24 cellular contexts compared by ENCODE assay signal in genomic region chr4:5925419-5926187, GRCh38. TPM values are rescaled to one million over a fixed set of nuclear protein-coding genes. Genes with fewer than 3 reads are reported as not detected.
DNase-seq lines count a peak whose midpoint lies in the region; ATAC-seq and TF ChIP-seq lines count a peak whose summit lies in the region.
"Had no signal": no experiment of that assay in that cellular context is flagged by ENCODE, and none has a peak within 500 bp of the region (broad histone marks: within the 10 kb centered on the region; RNA-seq: fewer than 3 reads in every experiment).

No MANE protein-coding gene starts in this region.

- H3K56ac ChIP-seq in H9 (ENCODE audit: insufficient read length, low read depth, low read length), result no peak overlapping the region

- H3K18ac ChIP-seq in H9 (ENCODE audit: insufficient read length, low read depth, low read length), result peak overlapping the region; percentile 19

- H3K9me3 ChIP-seq in H9 (ENCODE audit: control insufficient read depth, low read depth, low read length) (no peaks in the 10 kb centered on the region), endodermal cell (ENCODE audit: control insufficient read depth, low read length) (no peaks in the 10 kb centered on the region)
- H3K9me3 ChIP-seq in naive thymus-derived CD4-positive, alpha-beta T cell (ENCODE audit: control insufficient read depth in 2 of 3, low read length in 3 of 3), result peaks cover 0 to 3% (median 0%) of the 10 kb centered on the region in 3 experiments
- H3K9me3 ChIP-seq: A549, SJSA1 had no signal

- H3K4me1 Mint-ChIP-seq in H9 (peaks cover 17 to 20% of the 10 kb centered on the region in 2 experiments), endodermal cell (peaks cover 15% of the 10 kb centered on the region)
- peaks cover 0 to 3% (median 0%) of the 10 kb centered on the region in 7 donors for H3K4me1 Mint-ChIP-seq in naive thymus-derived CD4-positive, alpha-beta T cell
- H3K4me1 Mint-ChIP-seq: IgD-negative memory B cell had no signal

- CTCF ChIA-PET in naive thymus-derived CD4-positive, alpha-beta T cell (lab: Charles Lee), result no interaction called here

- H3K4me3 ChIP-seq in endodermal cell (ENCODE audit: low read length), result no peak overlapping the region
- no peak overlapping the region for H3K4me3 ChIP-seq in naive thymus-derived CD4-positive, alpha-beta T cell (ENCODE audit: low read length)
- H3K4me3 ChIP-seq: A549, GM23248, SJSA1 had no signal

- H3K36me3 Mint-ChIP-seq in H9 (ENCODE audit: insufficient read depth in 1 of 3, low read depth in 3 of 3), result no peaks in the 10 kb centered on the region
- no peaks in the 10 kb centered on the region for H3K36me3 Mint-ChIP-seq in endodermal cell (ENCODE audit: low read depth)
- no peaks in the 10 kb centered on the region for H3K36me3 Mint-ChIP-seq in naive thymus-derived CD4-positive, alpha-beta T cell
- H3K36me3 Mint-ChIP-seq: IgD-negative memory B cell had no signal

- H3T11ph ChIP-seq in H9 (ENCODE audit: low read length), result no peak overlapping the region

- H2BK120ac ChIP-seq in H9 (ENCODE audit: low read depth, low read length, poor library complexity, severe bottlenecking), result no peak overlapping the region

- H2BK12ac ChIP-seq in H9 (ENCODE audit: insufficient read length, low read depth, low read length), result no peak overlapping the region

- H3K79me2 ChIP-seq in H9 (ENCODE audit: insufficient read depth, low read length), result no peaks in the 10 kb centered on the region

- no peak overlapping the region for H4K91ac ChIP-seq in H9 (ENCODE audit: insufficient read length, low read depth, low read length)

- no peak overlapping the region for H2AK5ac ChIP-seq in H9 (ENCODE audit: insufficient read length, low read length)

- H3K27ac ChIP-seq in H9 (ENCODE audit: insufficient read length, low read depth, low read length), result no peak overlapping the region
- no peak overlapping the region for H3K27ac ChIP-seq in endodermal cell (ENCODE audit: low read depth, low read length)
- H3K27ac ChIP-seq in naive thymus-derived CD4-positive, alpha-beta T cell (ENCODE audit: low read depth, low read length), result no peak overlapping the region
- H3K27ac ChIP-seq: A549, GM23248, HL-60, SJSA1 had no signal

- peaks cover 4% of the 10 kb centered on the region; the same call in 1 of the 2 replicates for H3K4me1 ChIP-seq in H9 (ENCODE audit: insufficient read depth, low read length)
- H3K4me1 ChIP-seq in endodermal cell (ENCODE audit: control insufficient read depth, insufficient read depth, low read length), result no peaks in the 10 kb centered on the region
- no peaks in the 10 kb centered on the region for H3K4me1 ChIP-seq in naive thymus-derived CD4-positive, alpha-beta T cell (ENCODE audit: control insufficient read depth in 2 of 2, insufficient read depth in 2 of 2, low read length in 2 of 2)
- H3K4me1 ChIP-seq: A549, SJSA1 had no signal

- no peaks in the 10 kb centered on the region for H4K20me1 ChIP-seq in H9 (ENCODE audit: control insufficient read depth, insufficient read depth, insufficient read length)

- no peak overlapping the region for H3K23ac ChIP-seq in H9 (ENCODE audit: insufficient read length, low read depth, low read length)

- H4K8ac ChIP-seq in H9 (replicated peaks; ENCODE audit: insufficient read length, low read depth, low read length), result no peak overlapping the region

- no peak overlapping the region for H4K5ac ChIP-seq in H9 (ENCODE audit: insufficient read length, low read depth, low read length)

- WGBS in H9 (ENCODE audit: extremely low coverage, insufficient read length, low lambda C conversion rate), result no CpG with 5 or more reads among the region's 16 CpGs
- WGBS in endodermal cell (ENCODE audit: insufficient coverage in 1 of 2, insufficient read length in 1 of 2), 2 experiments, result 69 to 85% methylated on average over 11 to 16 of the region's 16 CpGs

- POLR2A ChIA-PET in naive thymus-derived CD4-positive, alpha-beta T cell (lab: Charles Lee), result no interaction called here

- H3K4ac ChIP-seq in H9 (ENCODE audit: low read depth, low read length), result no peak overlapping the region

- peaks cover 35% of the 10 kb centered on the region for H3K27me3 Mint-ChIP-seq in H9 (ENCODE audit: low read depth)
- peaks cover 4% of the 10 kb centered on the region for H3K27me3 Mint-ChIP-seq in endodermal cell (ENCODE audit: insufficient read depth)
- peaks cover 7 to 48% (median 10%) of the 10 kb centered on the region in 5 donors for H3K27me3 Mint-ChIP-seq in naive thymus-derived CD4-positive, alpha-beta T cell

- ATAC-seq in GM18502 (IDR thresholded peaks at IDR 0.05; ENCODE audit: poor library complexity, unreplicated experiment), result no peak
- no peak for ATAC-seq in naive thymus-derived CD4-positive, alpha-beta T cell
- ATAC-seq: A549, HCT116 had no signal

- H3K9me3 Mint-ChIP-seq in H9, result no peaks in the 10 kb centered on the region
- H3K9me3 Mint-ChIP-seq in endodermal cell, result no peaks in the 10 kb centered on the region
- H3K9me3 Mint-ChIP-seq in naive thymus-derived CD4-positive, alpha-beta T cell, result peaks cover 0 to 12% (median 2%) of the 10 kb centered on the region in 11 donors
- H3K9me3 Mint-ChIP-seq: IgD-negative memory B cell had no signal

- H3K9ac ChIP-seq in H9 (ENCODE audit: extremely low read depth, insufficient read length, low read length) (no peak overlapping the region), endodermal cell (ENCODE audit: extremely low read depth, low read length, poor library complexity, severe bottlenecking) (no peak overlapping the region)
- H3K9ac ChIP-seq: GM23248 had no signal

- no peaks in the 10 kb centered on the region for H3K36me3 ChIP-seq in endodermal cell (ENCODE audit: control insufficient read depth, insufficient read depth, low read length)
- H3K36me3 ChIP-seq in naive thymus-derived CD4-positive, alpha-beta T cell (ENCODE audit: control insufficient read depth in 2 of 3, insufficient read depth in 3 of 3, low read length in 3 of 3), result no peaks in the 10 kb centered on the region
- H3K36me3 ChIP-seq: SJSA1 had no signal

- TF ChIP-seq CTCF in H9 (conservative IDR thresholded peaks at IDR 0.05), result no peak
- TF ChIP-seq CTCF in endodermal cell (conservative IDR thresholded peaks at IDR 0.05), result no peak

- H3K4me3 Mint-ChIP-seq in H9 (no peak overlapping the region), endodermal cell (no peak overlapping the region)
- no peak overlapping the region for H3K4me3 Mint-ChIP-seq in naive thymus-derived CD4-positive, alpha-beta T cell

- H3K27ac Mint-ChIP-seq in H9 (no peak overlapping the region; a peak in 1 of 7 replicates), endodermal cell (no peak overlapping the region)
- no peak overlapping the region for H3K27ac Mint-ChIP-seq in naive thymus-derived CD4-positive, alpha-beta T cell
- H3K27ac Mint-ChIP-seq: IgD-negative memory B cell had no signal

- H3K23me2 ChIP-seq in H9 (ENCODE audit: insufficient read length, low read depth, low read length, poor library complexity, severe bottlenecking), result no peaks in the 10 kb centered on the region

- intact Hi-C loops in naive thymus-derived CD4-positive, alpha-beta T cell (cut with micrococcal nuclease), result no loop called here

- in situ Hi-C loops in ACHN (cut with HindIII; ENCODE audit: low pct_ligation_motif_present, low pct_unique_long_range_greater_than_20kb, low sequenced_read_pairs), result no loop called here

- no peaks in the 10 kb centered on the region for H3K79me1 ChIP-seq in H9 (ENCODE audit: insufficient read depth, low read depth, low read length, poor library complexity, severe bottlenecking)

- no peak overlapping the region for H2BK20ac ChIP-seq in H9 (ENCODE audit: low read depth, low read length, poor library complexity, severe bottlenecking)

- H2AFZ ChIP-seq in H9 (ENCODE audit: low read length), result no peak overlapping the region
- H2AFZ ChIP-seq: GM23248 had no signal

- H2BK15ac ChIP-seq in H9 (ENCODE audit: low read depth, low read length), result no peak overlapping the region

- H3K4me2 ChIP-seq in H9 (ENCODE audit: insufficient read depth, insufficient read length, low read length), result no peak overlapping the region
- H3K4me2 ChIP-seq: A549 had no signal

- H3K27me3 ChIP-seq in H9 (ENCODE audit: insufficient read depth, low read length), result no peaks in the 10 kb centered on the region
- H3K27me3 ChIP-seq in endodermal cell (ENCODE audit: control insufficient read depth, insufficient read depth, low read length, poor library complexity, severe bottlenecking), result no peaks in the 10 kb centered on the region
- H3K27me3 ChIP-seq in naive thymus-derived CD4-positive, alpha-beta T cell (ENCODE audit: control insufficient read depth in 2 of 2, insufficient read depth in 2 of 2, low read length in 2 of 2), result no peaks in the 10 kb centered on the region
- H3K27me3 ChIP-seq: SJSA1 had no signal

- H2BK5ac ChIP-seq in H9 (ENCODE audit: insufficient read length, low read length), result no peak overlapping the region

- H3K14ac ChIP-seq in H9 (ENCODE audit: insufficient read depth, low read length), result no peak overlapping the region

- DNase-seq in H9 (peak; percentile 35), endodermal cell (peak; percentile 50), mesenteric fat pad (ENCODE audit: low spot score) (peak; percentile 64), ACHN (no peak)
- no peak for DNase-seq in activated CD8-positive, alpha-beta memory T cell treated with anti-CD3 and anti-CD28 coated beads, Interleukin-2, amount 50 U/mL, for 4 hours
- no peak for DNase-seq in naive thymus-derived CD4-positive, alpha-beta T cell
- DNase-seq: Calu3, DMS79 treated with DMSO at 0.1 percent for 48 hours, GF-D8, GM23248, NCI-H1048, NCI-H1417, NCI-H1694, NCI-H2081, NCI-H2227 treated with DMSO at 0.1 percent for 48 hours, NCI-H526 treated with DMSO at 0.1 percent for 48 hours, Right ventricle myocardium superior, RPMI8226 had no signal

RNA-seq across cellular contexts. Expression of gene CRMP1, which starts 32.7 kb away (rescaled TPM):
- total RNA-seq in H9 (2021), result 71.6 and 73.1 TPM in 2 replicates
- 10 to 100 TPM; 40.0 to 64.9 TPM for total RNA-seq in endodermal cell
- polyA plus RNA-seq in endodermal cell (2013, experiment 1 of 2), result 137 TPM
- polyA plus RNA-seq in endodermal cell (2013, experiment 2 of 2), result 115 TPM
- total RNA-seq in mesenteric fat pad, result 0.16 TPM
- total RNA-seq in naive thymus-derived CD4-positive, alpha-beta T cell, result under 1 TPM in 1 of 5 experiments, not detected in 4; 0.46 TPM
- not detected for polyA plus RNA-seq in naive thymus-derived CD4-positive, alpha-beta T cell
- total RNA-seq: Calu3, GM23248, SJSA1 had no signal
- polyA plus RNA-seq: IgD-negative memory B cell had no signal

Comparison
In these comparisons a context has a peak if more than half of its experiments do, and no peak if none do; other contexts are left out.
1. DNase-seq: peak in H9 (single experiment), endodermal cell (single experiment) and mesenteric fat pad (single experiment); none in ACHN (single experiment), activated CD8-positive, alpha-beta memory T cell treated with anti-CD3 and anti-CD28 coated beads, Interleukin-2, amount 50 U/mL, for 4 hours (single experiment) and naive thymus-derived CD4-positive, alpha-beta T cell (0 of 9).
2. RNA of gene CRMP1, which starts 32.7 kb away (total RNA-seq): 71.6 to 73.1 TPM in H9 and 40.0 to 64.9 TPM in endodermal cell; 0.16 TPM in mesenteric fat pad (single experiment) and 0.46 TPM in naive thymus-derived CD4-positive, alpha-beta T cell; every median in the first group is over 10 times any median in the second.